Comparison of ENCODE assay signal across 1 cellular context in the genomic region with DNA sequence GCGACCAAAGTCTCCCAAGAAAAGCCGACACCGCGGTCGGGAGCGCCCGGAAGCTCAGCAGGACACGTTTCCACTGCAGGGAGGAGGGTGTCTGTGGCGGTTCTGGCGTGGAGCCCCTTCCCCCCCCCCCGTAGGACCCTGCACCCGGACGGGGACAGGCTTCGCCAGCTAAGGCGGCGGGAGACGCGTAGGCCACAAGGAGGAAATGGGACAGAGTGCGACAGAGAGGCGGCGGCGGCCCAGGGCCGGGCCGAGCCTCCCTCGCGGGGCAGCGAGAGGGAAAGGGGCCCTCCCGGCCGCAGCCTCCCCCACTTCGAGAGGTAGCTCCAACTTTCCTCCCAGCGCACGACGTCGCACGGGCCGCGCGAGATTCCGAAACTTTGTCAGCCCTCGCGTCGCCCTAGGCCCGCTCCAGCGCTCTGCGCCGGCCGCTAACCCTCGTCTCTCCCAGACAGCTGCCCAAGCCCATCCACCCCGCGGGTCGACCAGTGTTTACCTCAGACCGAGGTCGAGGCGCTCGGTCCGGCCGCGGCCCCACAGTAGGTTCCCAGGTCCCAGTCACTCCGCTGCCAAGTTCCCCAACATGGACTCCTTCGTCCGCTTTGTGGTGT.
TF ChIP-seq lines count a peak whose summit lies in the region.

No MANE protein-coding gene starts in this region.

TF ChIP-seq in K562, 482 proteins besides CTCF, POLR2A, EP300 and RAD21 (continued from another document and continues in another):
- TF ChIP-seq, protein P1, sequence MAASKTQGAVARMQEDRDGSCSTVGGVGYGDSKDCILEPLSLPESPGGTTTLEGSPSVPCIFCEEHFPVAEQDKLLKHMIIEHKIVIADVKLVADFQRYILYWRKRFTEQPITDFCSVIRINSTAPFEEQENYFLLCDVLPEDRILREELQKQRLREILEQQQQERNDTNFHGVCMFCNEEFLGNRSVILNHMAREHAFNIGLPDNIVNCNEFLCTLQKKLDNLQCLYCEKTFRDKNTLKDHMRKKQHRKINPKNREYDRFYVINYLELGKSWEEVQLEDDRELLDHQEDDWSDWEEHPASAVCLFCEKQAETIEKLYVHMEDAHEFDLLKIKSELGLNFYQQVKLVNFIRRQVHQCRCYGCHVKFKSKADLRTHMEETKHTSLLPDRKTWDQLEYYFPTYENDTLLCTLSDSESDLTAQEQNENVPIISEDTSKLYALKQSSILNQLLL (CRISPR knock-in tag; IDR thresholded peaks at IDR 0.05; ENCODE audit: borderline replicate concordance) = no peak
- TF ChIP-seq SRSF1 (IDR thresholded peaks at IDR 0.05; ENCODE audit: low read depth, low read length) (0 out of 2 replicates have a peak, but pooled peaks have one; percentile 25), CBX2 (IDR thresholded peaks at IDR 0.05; ENCODE audit: insufficient read depth, low read length, poor library complexity, severe bottlenecking) (no peak), ERF (CRISPR knock-in tag; IDR thresholded peaks at IDR 0.05) (peak; percentile 58; the same call in 1 of the 2 replicates), CBFA2T3 (IDR thresholded peaks at IDR 0.05) (no peak), CHD4 (IDR thresholded peaks at IDR 0.05; ENCODE audit: insufficient read depth, insufficient replicate concordance, low read depth, low read length, poor library complexity, severe bottlenecking) (no peak), ASH1L (IDR thresholded peaks at IDR 0.05; ENCODE audit: borderline replicate concordance, low read depth, partially characterized antibody) (no peak), NR2F6 (CRISPR knock-in tag; IDR thresholded peaks at IDR 0.05) (0 out of 2 replicates have a peak, but pooled peaks have one; percentile 43), PPARD (CRISPR knock-in tag; IDR thresholded peaks at IDR 0.05) (no peak), ZNF263 (CRISPR knock-in tag; IDR thresholded peaks at IDR 0.05; ENCODE audit: borderline replicate concordance) (no peak), SAFB2 (IDR thresholded peaks at IDR 0.05; ENCODE audit: borderline replicate concordance, low read depth, low read length, severe bottlenecking) (no peak), CTCFL (IDR thresholded peaks at IDR 0.05; ENCODE audit: borderline replicate concordance, insufficient read depth, low read depth, low read length, poor library complexity, severe bottlenecking) (no peak), ELF1 (tag; IDR thresholded peaks at IDR 0.05) (peak; percentile 57; the same call in 1 of the 2 replicates), POU5F1 (IDR thresholded peaks at IDR 0.05; ENCODE audit: borderline replicate concordance, low read depth, low read length, partially characterized antibody) (no peak), FOXJ3 (CRISPR knock-in tag; IDR thresholded peaks at IDR 0.05) (no peak), PHF20 (IDR thresholded peaks at IDR 0.05; ENCODE audit: partially characterized antibody) (no peak), ZNF274 (IDR thresholded peaks at IDR 0.05; ENCODE audit: borderline replicate concordance, low read depth, low read length) (no peak), CREBBP (IDR thresholded peaks at IDR 0.05; ENCODE audit: low read depth, low read length) (no peak), ZNF347 (CRISPR knock-in tag; IDR thresholded peaks at IDR 0.05; ENCODE audit: low read depth) (no peak), TCF3 (CRISPR knock-in tag; IDR thresholded peaks at IDR 0.05) (0 out of 2 replicates have a peak, but pooled peaks have one; percentile 8), U2AF1 (optimal IDR thresholded peaks at IDR 0.05; ENCODE audit: low read depth, low read length) (peak; percentile 43), CBFB (CRISPR knock-in tag; IDR thresholded peaks at IDR 0.05) (no peak), RB1 (IDR thresholded peaks at IDR 0.05; ENCODE audit: low read depth) (0 out of 2 replicates have a peak, but pooled peaks have one; percentile 38), ZNF12 (CRISPR knock-in tag; IDR thresholded peaks at IDR 0.05) (0 out of 2 replicates have a peak, but pooled peaks have one; percentile 40), MTA2 (IDR thresholded peaks at IDR 0.05; ENCODE audit: low read depth) (no peak), ETV5 (CRISPR knock-in tag; IDR thresholded peaks at IDR 0.05; ENCODE audit: low read depth) (peak; percentile 75), ZNF589 (CRISPR knock-in tag; IDR thresholded peaks at IDR 0.05; ENCODE audit: low read depth) (no peak), ZZZ3 (IDR thresholded peaks at IDR 0.05) (no peak), SAP30 (IDR thresholded peaks at IDR 0.05; ENCODE audit: borderline replicate concordance, insufficient read depth, low read depth, low read length, poor library complexity, severe bottlenecking) (no peak), NR0B1 (IDR thresholded peaks at IDR 0.05; ENCODE audit: partially characterized antibody) (no peak), CBFA2T2 (conservative IDR thresholded peaks at IDR 0.05) (no peak), NR3C1 (CRISPR knock-in tag; IDR thresholded peaks at IDR 0.05) (no peak), TAL1 (IDR thresholded peaks at IDR 0.05) (no peak), LEF1 (IDR thresholded peaks at IDR 0.05) (no peak), L3MBTL2 (IDR thresholded peaks at IDR 0.05) (0 out of 2 replicates have a peak, but pooled peaks have one; percentile 31), ZBTB8A (IDR thresholded peaks at IDR 0.05; ENCODE audit: partially characterized antibody) (no peak), NFATC3 (IDR thresholded peaks at IDR 0.05) (no peak)
- TF ChIP-seq, protein P2, sequence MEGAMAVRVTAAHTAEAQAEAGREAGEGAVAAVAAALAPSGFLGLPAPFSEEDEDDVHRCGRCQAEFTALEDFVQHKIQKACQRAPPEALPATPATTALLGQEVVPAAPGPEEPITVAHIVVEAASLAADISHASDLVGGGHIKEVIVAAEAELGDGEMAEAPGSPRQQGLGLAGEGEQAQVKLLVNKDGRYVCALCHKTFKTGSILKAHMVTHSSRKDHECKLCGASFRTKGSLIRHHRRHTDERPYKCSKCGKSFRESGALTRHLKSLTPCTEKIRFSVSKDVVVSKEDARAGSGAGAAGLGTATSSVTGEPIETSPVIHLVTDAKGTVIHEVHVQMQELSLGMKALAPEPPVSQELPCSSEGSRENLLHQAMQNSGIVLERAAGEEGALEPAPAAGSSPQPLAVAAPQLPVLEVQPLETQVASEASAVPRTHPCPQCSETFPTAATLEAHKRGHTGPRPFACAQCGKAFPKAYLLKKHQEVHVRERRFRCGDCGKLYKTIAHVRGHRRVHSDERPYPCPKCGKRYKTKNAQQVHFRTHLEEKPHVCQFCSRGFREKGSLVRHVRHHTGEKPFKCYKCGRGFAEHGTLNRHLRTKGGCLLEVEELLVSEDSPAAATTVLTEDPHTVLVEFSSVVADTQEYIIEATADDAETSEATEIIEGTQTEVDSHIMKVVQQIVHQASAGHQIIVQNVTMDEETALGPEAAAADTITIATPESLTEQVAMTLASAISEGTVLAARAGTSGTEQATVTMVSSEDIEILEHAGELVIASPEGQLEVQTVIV (CRISPR knock-in tag; IDR thresholded peaks at IDR 0.05; ENCODE audit: borderline replicate concordance) = no peak
- TF ChIP-seq, protein P3, sequence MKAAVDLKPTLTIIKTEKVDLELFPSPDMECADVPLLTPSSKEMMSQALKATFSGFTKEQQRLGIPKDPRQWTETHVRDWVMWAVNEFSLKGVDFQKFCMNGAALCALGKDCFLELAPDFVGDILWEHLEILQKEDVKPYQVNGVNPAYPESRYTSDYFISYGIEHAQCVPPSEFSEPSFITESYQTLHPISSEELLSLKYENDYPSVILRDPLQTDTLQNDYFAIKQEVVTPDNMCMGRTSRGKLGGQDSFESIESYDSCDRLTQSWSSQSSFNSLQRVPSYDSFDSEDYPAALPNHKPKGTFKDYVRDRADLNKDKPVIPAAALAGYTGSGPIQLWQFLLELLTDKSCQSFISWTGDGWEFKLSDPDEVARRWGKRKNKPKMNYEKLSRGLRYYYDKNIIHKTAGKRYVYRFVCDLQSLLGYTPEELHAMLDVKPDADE (conservative IDR thresholded peaks at IDR 0.05; ENCODE audit: control insufficient read depth, low read depth, low read length) = no peak
- TF ChIP-seq, protein P4, sequence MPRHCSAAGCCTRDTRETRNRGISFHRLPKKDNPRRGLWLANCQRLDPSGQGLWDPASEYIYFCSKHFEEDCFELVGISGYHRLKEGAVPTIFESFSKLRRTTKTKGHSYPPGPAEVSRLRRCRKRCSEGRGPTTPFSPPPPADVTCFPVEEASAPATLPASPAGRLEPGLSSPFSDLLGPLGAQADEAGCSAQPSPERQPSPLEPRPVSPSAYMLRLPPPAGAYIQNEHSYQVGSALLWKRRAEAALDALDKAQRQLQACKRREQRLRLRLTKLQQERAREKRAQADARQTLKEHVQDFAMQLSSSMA (CRISPR knock-in tag; IDR thresholded peaks at IDR 0.05) = no peak
- TF ChIP-seq, protein P5, sequence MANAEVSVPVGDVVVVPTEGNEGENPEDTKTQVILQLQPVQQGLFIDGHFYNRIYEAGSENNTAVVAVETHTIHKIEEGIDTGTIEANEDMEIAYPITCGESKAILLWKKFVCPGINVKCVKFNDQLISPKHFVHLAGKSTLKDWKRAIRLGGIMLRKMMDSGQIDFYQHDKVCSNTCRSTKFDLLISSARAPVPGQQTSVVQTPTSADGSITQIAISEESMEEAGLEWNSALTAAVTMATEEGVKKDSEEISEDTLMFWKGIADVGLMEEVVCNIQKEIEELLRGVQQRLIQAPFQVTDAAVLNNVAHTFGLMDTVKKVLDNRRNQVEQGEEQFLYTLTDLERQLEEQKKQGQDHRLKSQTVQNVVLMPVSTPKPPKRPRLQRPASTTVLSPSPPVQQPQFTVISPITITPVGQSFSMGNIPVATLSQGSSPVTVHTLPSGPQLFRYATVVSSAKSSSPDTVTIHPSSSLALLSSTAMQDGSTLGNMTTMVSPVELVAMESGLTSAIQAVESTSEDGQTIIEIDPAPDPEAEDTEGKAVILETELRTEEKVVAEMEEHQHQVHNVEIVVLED (CRISPR knock-in tag; IDR thresholded peaks at IDR 0.05) = no peak; the same call in 1 of the 2 replicates
- TF ChIP-seq, protein P6, sequence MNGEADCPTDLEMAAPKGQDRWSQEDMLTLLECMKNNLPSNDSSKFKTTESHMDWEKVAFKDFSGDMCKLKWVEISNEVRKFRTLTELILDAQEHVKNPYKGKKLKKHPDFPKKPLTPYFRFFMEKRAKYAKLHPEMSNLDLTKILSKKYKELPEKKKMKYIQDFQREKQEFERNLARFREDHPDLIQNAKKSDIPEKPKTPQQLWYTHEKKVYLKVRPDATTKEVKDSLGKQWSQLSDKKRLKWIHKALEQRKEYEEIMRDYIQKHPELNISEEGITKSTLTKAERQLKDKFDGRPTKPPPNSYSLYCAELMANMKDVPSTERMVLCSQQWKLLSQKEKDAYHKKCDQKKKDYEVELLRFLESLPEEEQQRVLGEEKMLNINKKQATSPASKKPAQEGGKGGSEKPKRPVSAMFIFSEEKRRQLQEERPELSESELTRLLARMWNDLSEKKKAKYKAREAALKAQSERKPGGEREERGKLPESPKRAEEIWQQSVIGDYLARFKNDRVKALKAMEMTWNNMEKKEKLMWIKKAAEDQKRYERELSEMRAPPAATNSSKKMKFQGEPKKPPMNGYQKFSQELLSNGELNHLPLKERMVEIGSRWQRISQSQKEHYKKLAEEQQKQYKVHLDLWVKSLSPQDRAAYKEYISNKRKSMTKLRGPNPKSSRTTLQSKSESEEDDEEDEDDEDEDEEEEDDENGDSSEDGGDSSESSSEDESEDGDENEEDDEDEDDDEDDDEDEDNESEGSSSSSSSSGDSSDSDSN (IDR thresholded peaks at IDR 0.05; ENCODE audit: borderline replicate concordance in 1 of 2, low read depth in 2 of 2, low read length in 2 of 2) = peak in 1 of 2 experiments; percentile 55; a peak in 2 of 4 replicates
- TF ChIP-seq, protein P7, sequence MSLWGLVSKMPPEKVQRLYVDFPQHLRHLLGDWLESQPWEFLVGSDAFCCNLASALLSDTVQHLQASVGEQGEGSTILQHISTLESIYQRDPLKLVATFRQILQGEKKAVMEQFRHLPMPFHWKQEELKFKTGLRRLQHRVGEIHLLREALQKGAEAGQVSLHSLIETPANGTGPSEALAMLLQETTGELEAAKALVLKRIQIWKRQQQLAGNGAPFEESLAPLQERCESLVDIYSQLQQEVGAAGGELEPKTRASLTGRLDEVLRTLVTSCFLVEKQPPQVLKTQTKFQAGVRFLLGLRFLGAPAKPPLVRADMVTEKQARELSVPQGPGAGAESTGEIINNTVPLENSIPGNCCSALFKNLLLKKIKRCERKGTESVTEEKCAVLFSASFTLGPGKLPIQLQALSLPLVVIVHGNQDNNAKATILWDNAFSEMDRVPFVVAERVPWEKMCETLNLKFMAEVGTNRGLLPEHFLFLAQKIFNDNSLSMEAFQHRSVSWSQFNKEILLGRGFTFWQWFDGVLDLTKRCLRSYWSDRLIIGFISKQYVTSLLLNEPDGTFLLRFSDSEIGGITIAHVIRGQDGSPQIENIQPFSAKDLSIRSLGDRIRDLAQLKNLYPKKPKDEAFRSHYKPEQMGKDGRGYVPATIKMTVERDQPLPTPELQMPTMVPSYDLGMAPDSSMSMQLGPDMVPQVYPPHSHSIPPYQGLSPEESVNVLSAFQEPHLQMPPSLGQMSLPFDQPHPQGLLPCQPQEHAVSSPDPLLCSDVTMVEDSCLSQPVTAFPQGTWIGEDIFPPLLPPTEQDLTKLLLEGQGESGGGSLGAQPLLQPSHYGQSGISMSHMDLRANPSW (CRISPR knock-in tag; IDR thresholded peaks at IDR 0.05) = no peak
- TF ChIP-seq, protein P8, sequence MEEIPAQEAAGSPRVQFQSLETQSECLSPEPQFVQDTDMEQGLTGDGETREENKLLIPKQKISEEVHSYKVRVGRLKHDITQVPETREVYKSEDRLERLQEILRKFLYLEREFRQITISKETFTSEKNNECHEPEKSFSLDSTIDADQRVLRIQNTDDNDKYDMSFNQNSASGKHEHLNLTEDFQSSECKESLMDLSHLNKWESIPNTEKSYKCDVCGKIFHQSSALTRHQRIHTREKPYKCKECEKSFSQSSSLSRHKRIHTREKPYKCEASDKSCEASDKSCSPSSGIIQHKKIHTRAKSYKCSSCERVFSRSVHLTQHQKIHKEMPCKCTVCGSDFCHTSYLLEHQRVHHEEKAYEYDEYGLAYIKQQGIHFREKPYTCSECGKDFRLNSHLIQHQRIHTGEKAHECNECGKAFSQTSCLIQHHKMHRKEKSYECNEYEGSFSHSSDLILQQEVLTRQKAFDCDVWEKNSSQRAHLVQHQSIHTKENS (CRISPR knock-in tag; IDR thresholded peaks at IDR 0.05) = no peak
